ENCODE assay signal across 24 cellular contexts in the genomic region with DNA sequence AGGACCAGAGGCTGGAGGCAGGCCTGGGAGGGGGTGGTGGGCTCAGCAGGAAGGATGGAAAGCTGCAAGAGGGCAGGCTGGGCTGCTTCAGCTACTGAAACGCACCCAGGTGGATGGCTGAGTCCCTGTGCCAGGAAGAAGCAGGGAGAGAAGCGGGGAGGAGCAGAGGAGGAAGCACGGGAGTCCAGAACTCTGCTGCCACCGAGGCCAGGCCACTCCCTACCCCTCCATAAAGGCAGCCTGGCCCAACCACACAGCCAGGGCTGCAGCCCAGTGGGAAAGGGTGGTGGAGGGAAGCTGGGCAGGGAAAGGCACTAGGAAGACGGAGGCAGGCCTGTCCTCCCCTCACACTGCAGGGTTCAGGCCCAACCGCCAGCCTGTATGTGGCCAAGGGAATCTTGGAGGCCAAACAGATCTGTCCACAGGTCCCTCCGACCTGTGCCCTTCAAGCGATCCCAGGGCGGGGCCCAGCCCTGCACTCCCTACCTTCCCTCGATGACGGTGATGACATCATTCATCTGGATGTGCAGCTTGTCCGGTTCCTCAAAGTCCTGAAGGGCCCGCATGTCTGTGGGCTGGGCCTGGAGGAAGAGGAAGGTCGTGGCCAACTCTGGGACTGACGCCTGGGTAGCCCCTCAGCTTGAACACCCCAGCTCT. TPM values are rescaled to one million over a fixed set of nuclear protein-coding genes. Genes with fewer than 3 reads are reported as not detected.
DNase-seq lines count a peak whose midpoint lies in the region; ATAC-seq and TF ChIP-seq lines count a peak whose summit lies in the region.
"Had no signal": no experiment of that assay in that cellular context is flagged by ENCODE, and none has a peak within 500 bp of the region (broad histone marks: within the 10 kb centered on the region; RNA-seq: fewer than 3 reads in every experiment).

No MANE protein-coding gene starts in this region.

- H3K27me3 ChIP-seq in psoas muscle (ENCODE audit: insufficient read depth in 3 of 3, low read length in 2 of 3): no peaks in the 10 kb centered on the region
- H3K27me3 ChIP-seq: breast epithelium had no signal

- H3K9me3 Mint-ChIP-seq in CD14-positive monocyte: no peaks in the 10 kb centered on the region
- H3K9me3 Mint-ChIP-seq in dendritic cell treated with granulocyte-macrophage colony-stimulating factor and Interleukin-4, amounts not matched to agents 40 ng/mL and 50 ng/mL, for 4 days: no peaks in the 10 kb centered on the region
- no peaks in the 10 kb centered on the region for H3K9me3 Mint-ChIP-seq in endothelial cell (ENCODE audit: unreplicated experiment)
- H3K9me3 Mint-ChIP-seq: activated T-cell treated with anti-CD3 and anti-CD28 coated beads, Interleukin-2, amount 50 U/mL, for 4 hours; CD4-positive, CD25-positive, alpha-beta regulatory T cell; stimulated activated naive B cell treated with anti-CD40 and anti-IgM and Interleukin-4, amounts not matched to agents 10 μg/mL and 1 μg/mL and 100 μg/mL, for 72 hours; T-helper 1 cell treated with Interleukin-12 subunit alpha and Interleukin-12 subunit beta and Interleukin-4 antibody, amounts not matched to agents 30 μg/mL and 1 μg/mL, for 36 hours had no signal

- peak overlapping the region; percentile 72 for H3K27ac ChIP-seq in psoas muscle
- H3K27ac ChIP-seq: breast epithelium, GM23248, SK-N-MC, thoracic aorta had no signal

- peaks cover 48 to 74% of the 10 kb centered on the region in 2 donors for H3K36me3 Mint-ChIP-seq in CD14-positive monocyte
- peaks cover 88% of the 10 kb centered on the region for H3K36me3 Mint-ChIP-seq in dendritic cell treated with granulocyte-macrophage colony-stimulating factor and Interleukin-4, amounts not matched to agents 40 ng/mL and 50 ng/mL, for 4 days (ENCODE audit: low read depth)
- peaks cover 20% of the 10 kb centered on the region for H3K36me3 Mint-ChIP-seq in endothelial cell (ENCODE audit: low read depth, unreplicated experiment)

- WGBS in psoas muscle, 3 donors: 75 to 82% (median 76%) methylated on average over 15 of the region's 15 CpGs

- H3K36me3 ChIP-seq in psoas muscle (ENCODE audit: insufficient read depth in 1 of 2, low read depth in 1 of 2): peaks cover 5 to 43% of the 10 kb centered on the region in 2 donors
- H3K36me3 ChIP-seq: breast epithelium had no signal

- no peak for ATAC-seq in psoas muscle
- no peak for ATAC-seq in GM21786 (IDR thresholded peaks at IDR 0.05; ENCODE audit: unreplicated experiment)
- ATAC-seq: activated T-cell treated with anti-CD3 and anti-CD28 coated beads, Interleukin-2, amount 50 U/mL, for 4 hours; stimulated activated naive B cell treated with anti-CD40 and anti-IgM and Interleukin-4, amounts not matched to agents 10 μg/mL and 1 μg/mL and 100 μg/mL, for 72 hours had no signal

- TF ChIP-seq CTCF in CD14-positive monocyte (IDR thresholded peaks at IDR 0.05): no peak
- TF ChIP-seq CTCF in psoas muscle (IDR thresholded peaks at IDR 0.05): no peak
- no peak for TF ChIP-seq CTCF in endothelial cell (IDR thresholded peaks at IDR 0.05; ENCODE audit: unreplicated experiment)

- H3K4me3 Mint-ChIP-seq in CD14-positive monocyte (no peak overlapping the region), endothelial cell (ENCODE audit: unreplicated experiment) (no peak overlapping the region)
- H3K4me3 Mint-ChIP-seq in dendritic cell treated with granulocyte-macrophage colony-stimulating factor and Interleukin-4, amounts not matched to agents 40 ng/mL and 50 ng/mL, for 4 days: no peak overlapping the region
- H3K4me3 Mint-ChIP-seq: activated T-cell treated with anti-CD3 and anti-CD28 coated beads, Interleukin-2, amount 50 U/mL, for 4 hours; CD4-positive, CD25-positive, alpha-beta regulatory T cell; stimulated activated naive B cell treated with anti-CD40 and anti-IgM and Interleukin-4, amounts not matched to agents 10 μg/mL and 1 μg/mL and 100 μg/mL, for 72 hours; T-helper 1 cell treated with Interleukin-12 subunit alpha and Interleukin-12 subunit beta and Interleukin-4 antibody, amounts not matched to agents 30 μg/mL and 1 μg/mL, for 36 hours had no signal

- DNase-seq in CD14-positive monocyte (ENCODE audit: low spot score): peak; percentile 30
- peak; percentile 63 for DNase-seq in HT-29 (ENCODE audit: low spot score)
- DNase-seq in psoas muscle: peak in 1 of 2 donors; percentile 44
- no peak for DNase-seq in stimulated activated CD4-positive, alpha-beta T cell treated with anti-CD3 and anti-CD28 coated beads, Interleukin-4, amount 100 ng/mL, for 24 hours
- DNase-seq in NCI-H187 (lab: John Stamatoyannopoulos, UW): no peak
- no peak for DNase-seq in endothelial cell (ENCODE audit: low spot score)
- DNase-seq: activated CD8-positive, alpha-beta memory T cell treated with anti-CD3 and anti-CD28 coated beads for 24 hours; activated naive CD4-positive, alpha-beta T cell treated with Interleukin-2 at 50 U/mL for 16 hours; activated T-cell treated with anti-CD3 and anti-CD28 coated beads, Interleukin-2, amount 50 U/mL, for 4 hours; amygdala; CD4-positive, CD25-positive, alpha-beta regulatory T cell; DMS 273 treated with DMSO at 0.1 percent for 48 hours; GM23248; head of caudate nucleus; mammary epithelial cell; NCI-H524; RPMI8226; stimulated activated naive B cell treated with anti-CD40 and anti-IgM and Interleukin-4, amounts not matched to agents 10 μg/mL and 1 μg/mL and 100 μg/mL, for 72 hours had no signal

- H3K9me3 ChIP-seq in psoas muscle: no peaks in the 10 kb centered on the region
- H3K9me3 ChIP-seq: breast epithelium, thoracic aorta had no signal

- H3K27me3 Mint-ChIP-seq in CD14-positive monocyte (ENCODE audit: low read depth in 3 of 3) (peaks cover 0 to 1% (median 0%) of the 10 kb centered on the region in 3 donors), endothelial cell (ENCODE audit: unreplicated experiment) (peaks cover 12% of the 10 kb centered on the region)
- H3K27me3 Mint-ChIP-seq in dendritic cell treated with granulocyte-macrophage colony-stimulating factor and Interleukin-4, amounts not matched to agents 40 ng/mL and 50 ng/mL, for 4 days: no peaks in the 10 kb centered on the region
- H3K27me3 Mint-ChIP-seq: CD4-positive, CD25-positive, alpha-beta regulatory T cell; stimulated activated naive B cell treated with anti-CD40 and anti-IgM and Interleukin-4, amounts not matched to agents 10 μg/mL and 1 μg/mL and 100 μg/mL, for 72 hours had no signal

- no peak overlapping the region for H3K4me3 ChIP-seq in psoas muscle
- H3K4me3 ChIP-seq: breast epithelium, GM23248, SK-N-MC, thoracic aorta had no signal

- intact Hi-C loops in CD14-positive monocyte (cut with micrococcal nuclease): no loop called here
- intact Hi-C loops in dendritic cell treated with granulocyte-macrophage colony-stimulating factor and Interleukin-4, amounts not matched to agents 40 ng/mL and 50 ng/mL, for 4 days (cut with micrococcal nuclease): no loop called here
- intact Hi-C loops in psoas muscle (cut with DNase I): no loop called here

- peaks cover 1% of the 10 kb centered on the region for H3K4me1 Mint-ChIP-seq in CD14-positive monocyte
- peaks cover 44% of the 10 kb centered on the region for H3K4me1 Mint-ChIP-seq in dendritic cell treated with granulocyte-macrophage colony-stimulating factor and Interleukin-4, amounts not matched to agents 40 ng/mL and 50 ng/mL, for 4 days (ENCODE audit: low read depth)
- H3K4me1 Mint-ChIP-seq in endothelial cell (ENCODE audit: unreplicated experiment): peaks cover 22% of the 10 kb centered on the region

- H3K27ac Mint-ChIP-seq in CD14-positive monocyte: peak overlapping the region in 2 of 7 donors; percentile 37 to 62
- peak overlapping the region; percentile 59 for H3K27ac Mint-ChIP-seq in dendritic cell treated with granulocyte-macrophage colony-stimulating factor and Interleukin-4, amounts not matched to agents 40 ng/mL and 50 ng/mL, for 4 days
- H3K27ac Mint-ChIP-seq in endothelial cell (ENCODE audit: unreplicated experiment): no peak overlapping the region
- H3K27ac Mint-ChIP-seq: stimulated activated naive B cell treated with anti-CD40 and anti-IgM and Interleukin-4, amounts not matched to agents 10 μg/mL and 1 μg/mL and 100 μg/mL, for 72 hours; T-helper 1 cell treated with Interleukin-12 subunit alpha and Interleukin-12 subunit beta and Interleukin-4 antibody, amounts not matched to agents 30 μg/mL and 1 μg/mL, for 36 hours had no signal

- peaks cover 10% of the 10 kb centered on the region for H3K4me1 ChIP-seq in psoas muscle
- H3K4me1 ChIP-seq: breast epithelium had no signal

RNA-seq across cellular contexts. Expression of a gene that starts 30.5 kb away (rescaled TPM):
- polyA plus RNA-seq in CD14-positive monocyte: 1 to 10 TPM in 1 of 2 donors, under 1 TPM in 1; 0.84 to 1.8 TPM
- total RNA-seq in HT-29 (2014; rRNA removed; shearing (Covaris generic)): 172 and 212 TPM in 2 replicates
- total RNA-seq in psoas muscle: 100 to 1,000 TPM in 1 of 4 donors, 10 to 100 TPM in 3; 41.7 to 322 (median 77.6) TPM
- 10 to 100 TPM; 37.1 to 67.1 (median 52.2) TPM for polyA plus RNA-seq in psoas muscle
- total RNA-seq in endothelial cell (ENCODE audit: unreplicated experiment): 135 TPM

Comparison
In these comparisons a context has a peak if more than half of its experiments do, and no peak if none do; other contexts are left out.
1. DNase-seq: peak in CD14-positive monocyte (single experiment) and HT-29 (single experiment); none in stimulated activated CD4-positive, alpha-beta T cell treated with anti-CD3 and anti-CD28 coated beads, Interleukin-4, amount 100 ng/mL, for 24 hours (single experiment), NCI-H187 (0 of 2) and endothelial cell (single experiment).